8 cellular contexts compared by ENCODE assay signal in the genomic region with DNA sequence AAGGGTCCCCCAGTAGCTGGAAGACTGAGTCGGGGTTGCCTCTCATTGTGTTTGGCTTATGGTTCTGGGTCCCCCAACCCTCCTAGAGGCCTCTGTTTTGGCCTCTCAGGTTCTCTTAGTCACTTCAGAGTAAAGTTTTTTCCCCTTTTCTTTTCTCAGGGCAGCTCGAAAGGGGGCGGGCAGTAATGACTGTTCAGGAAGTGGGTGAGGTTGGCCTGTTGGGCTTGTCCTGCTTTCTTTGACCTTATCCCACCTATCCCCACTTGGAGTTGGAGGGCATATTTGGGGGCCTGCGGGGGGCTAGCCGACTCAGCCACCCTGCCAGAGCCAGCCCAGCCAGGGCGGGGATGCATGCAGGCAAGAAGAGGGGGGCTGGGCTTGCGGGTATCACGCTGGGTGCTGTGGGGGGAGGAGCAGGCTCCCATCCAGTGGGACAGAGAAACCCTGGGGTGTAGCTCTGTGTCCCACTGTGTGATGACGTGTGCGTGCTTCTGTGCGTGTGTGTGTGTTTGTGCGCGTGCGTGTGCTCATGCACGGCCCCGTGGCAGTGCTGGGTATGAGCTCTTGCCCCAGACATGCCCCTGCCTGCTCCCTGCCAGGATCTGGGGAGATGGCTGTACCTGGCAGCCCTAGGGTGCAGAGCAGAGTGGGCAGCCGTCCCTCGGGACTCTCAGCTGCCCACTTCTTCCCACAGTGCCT. TPM values are rescaled to one million over a fixed set of nuclear protein-coding genes. Genes with fewer than 3 reads are reported as not detected.
DNase-seq lines count a peak whose midpoint lies in the region; ATAC-seq and TF ChIP-seq lines count a peak whose summit lies in the region.

No MANE protein-coding gene starts in this region.

- TF ChIP-seq CTCF in osteoblast (IDR thresholded peaks at IDR 0.05; ENCODE audit: extremely low read depth, low read depth, low read length) (no peak), vagina (IDR thresholded peaks at IDR 0.05) (no peak)

- H3K79me2 ChIP-seq in osteoblast (ENCODE audit: insufficient read depth, low read length), result peaks cover 60% of the 10 kb centered on the region

- peak overlapping the region; percentile 100 for H3K4me2 ChIP-seq in osteoblast (ENCODE audit: insufficient read depth, low read length)

- H4K20me1 ChIP-seq in osteoblast (ENCODE audit: insufficient read depth, low read length), result peaks cover 22% of the 10 kb centered on the region

- H3K4me1 ChIP-seq in osteoblast (ENCODE audit: insufficient read depth, low read length) (peaks cover 34% of the 10 kb centered on the region), vagina (peaks cover 57% of the 10 kb centered on the region)

- peak; percentile 74 for DNase-seq in GM04504 (ENCODE audit: low read depth)
- DNase-seq in NCI-H226, result peak; percentile 82
- DNase-seq in activated T-cell treated with anti-CD3 and anti-CD28 coated beads for 48 hours (ENCODE audit: low read depth), result peak; percentile 63
- DNase-seq in fibroblast of gingiva (ENCODE audit: low read depth), result peak; percentile 88
- DNase-seq in osteoblast (ENCODE audit: insufficient read length, low spot score, missing footprints), result peak; percentile 98
- DNase-seq in vagina (ENCODE audit: extremely low spot score in 2 of 2), result no peak
- no peak for DNase-seq in ecto neural progenitor cell (ENCODE audit: low spot score)

- no peak for TF ChIP-seq POLR2A in vagina (IDR thresholded peaks at IDR 0.05)

- intact Hi-C loops in vagina (cut with DNase I), result no loop called here

- H3K27ac ChIP-seq in osteoblast (ENCODE audit: low read depth, low read length) (peak overlapping the region; percentile 94), vagina (peak overlapping the region; percentile 97)

- no peak for ATAC-seq in GM21526 (IDR thresholded peaks at IDR 0.05; ENCODE audit: low FRiP score, unreplicated experiment)

- no peaks in the 10 kb centered on the region for H3K27me3 ChIP-seq in osteoblast (ENCODE audit: insufficient read depth, low read length)
- no peaks in the 10 kb centered on the region for H3K27me3 ChIP-seq in vagina

- no peak overlapping the region for H2AFZ ChIP-seq in osteoblast (ENCODE audit: low read length)

- H3K9me3 ChIP-seq in osteoblast (ENCODE audit: low read depth, low read length) (no peaks in the 10 kb centered on the region), vagina (no peaks in the 10 kb centered on the region)

- H3K36me3 ChIP-seq in osteoblast (ENCODE audit: insufficient read depth, low read length), result peaks cover 26% of the 10 kb centered on the region
- H3K36me3 ChIP-seq in vagina, result peaks cover 0 to 28% of the 10 kb centered on the region in 2 donors

- H3K4me3 ChIP-seq in osteoblast (ENCODE audit: insufficient read depth, low read length) (peak overlapping the region; percentile 89), vagina (peak overlapping the region; percentile 76)

RNA-seq across cellular contexts. Expression of a gene that starts 1.4 kb away (rescaled TPM):
- total RNA-seq in osteoblast (33.6 and 39.1 TPM in 2 replicates), vagina (36.1 TPM)

RNA-seq across cellular contexts. Expression of a gene that starts 15.6 kb away (rescaled TPM):
- total RNA-seq in osteoblast (31.8 and 44.8 TPM in 2 replicates), vagina (44.7 TPM)

RNA-seq across cellular contexts. Expression of a gene that starts 28.1 kb away (rescaled TPM):
- 16.2 and 18.1 TPM in 2 replicates for total RNA-seq in osteoblast
- 21.1 TPM for total RNA-seq in vagina

RNA-seq across cellular contexts. Expression of a gene that starts 31.4 kb away (rescaled TPM):
- total RNA-seq in osteoblast, result 0.36 and 0.59 TPM in 2 replicates
- total RNA-seq in vagina, result not detected

RNA-seq across cellular contexts. Expression of a gene that starts 31.9 kb away (rescaled TPM):
- total RNA-seq in osteoblast (18.3 and 23.2 TPM in 2 replicates), vagina (21.9 TPM)

Comparison
In these comparisons a context has a peak if more than half of its experiments do, and no peak if none do; other contexts are left out.
1. DNase-seq: peak in GM04504 (single experiment), NCI-H226 (single experiment), activated T-cell treated with anti-CD3 and anti-CD28 coated beads for 48 hours (single experiment), fibroblast of gingiva (single experiment) and osteoblast (single experiment); none in vagina (0 of 2) and ecto neural progenitor cell (single experiment).